8 cellular contexts compared by ENCODE assay signal in the genomic region with DNA sequence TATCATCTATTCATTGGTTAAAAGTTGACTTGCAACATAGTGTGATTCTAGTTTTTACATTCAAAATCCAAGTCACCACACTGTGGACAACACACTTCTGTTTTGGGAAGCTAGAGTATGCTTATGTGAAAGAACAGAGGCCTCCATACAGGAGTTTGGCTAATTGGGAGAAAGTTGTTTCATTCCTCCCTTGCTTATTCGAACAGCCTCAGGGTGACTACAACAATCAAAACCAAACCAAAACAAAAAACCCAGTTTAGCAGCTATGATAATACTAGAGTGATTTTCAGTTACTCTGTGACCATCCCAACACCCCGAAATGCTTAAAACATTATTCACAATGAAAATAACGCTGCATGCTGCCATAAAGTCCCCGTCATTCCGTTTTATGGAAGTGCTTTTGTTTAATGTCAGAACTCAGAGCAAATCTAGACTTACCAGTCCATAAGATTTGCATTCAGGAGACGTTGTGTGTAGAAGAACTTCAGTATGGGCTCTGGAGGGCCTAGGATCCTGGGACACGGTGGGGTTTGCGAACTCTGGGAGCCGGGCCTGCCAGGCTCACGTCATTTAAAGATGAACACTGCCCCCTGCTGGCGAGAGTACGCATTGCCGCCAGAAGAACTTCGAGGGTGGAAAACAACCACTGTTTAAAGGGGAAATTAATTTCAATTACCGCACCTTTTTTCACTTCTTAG.
DNase-seq lines count a peak whose midpoint lies in the region; ATAC-seq and TF ChIP-seq lines count a peak whose summit lies in the region.

No MANE protein-coding gene starts in this region.

- H3K4me3 ChIP-seq in fibroblast of villous mesenchyme (ENCODE audit: low read depth, low read length) = no peak overlapping the region

- peak overlapping the region; percentile 16 for H3K27ac ChIP-seq in substantia nigra (ENCODE audit: low read depth, low read length, poor library complexity, severe bottlenecking)

- TF ChIP-seq CTCF in fibroblast of villous mesenchyme (IDR thresholded peaks at IDR 0.05; ENCODE audit: insufficient read depth, low read depth, low read length) = peak; percentile 83

- ATAC-seq in HG03103 (IDR thresholded peaks at IDR 0.05; ENCODE audit: low read depth, unreplicated experiment) = peak; percentile 65

- DNase-seq in NCI-H1092 treated with DMSO at 0.1 percent for 48 hours (lab: John Stamatoyannopoulos, UW) = peak; percentile 31
- no peak for DNase-seq in NCI-H1092 (lab: John Stamatoyannopoulos, UW)
- DNase-seq in OCI-M1 (lab: John Stamatoyannopoulos, UW) = peak; percentile 82
- peak; percentile 34 for DNase-seq in activated T-helper 1 cell treated with Interleukin-2 at 50 U/mL for 16 hours (ENCODE audit: low read depth)
- DNase-seq in fibroblast of villous mesenchyme (ENCODE audit: low read depth) = peak; percentile 76
- DNase-seq in nucleus accumbens (lab: John Stamatoyannopoulos, UW) = peak in 51 of 56 donors; percentile 4 to 87 (median 50)
- DNase-seq in substantia nigra (lab: John Stamatoyannopoulos, UW) = peak in 45 of 49 donors; percentile 6 to 82 (median 49)
